ENCODE assay signal across 22 cellular contexts in the genomic region with DNA sequence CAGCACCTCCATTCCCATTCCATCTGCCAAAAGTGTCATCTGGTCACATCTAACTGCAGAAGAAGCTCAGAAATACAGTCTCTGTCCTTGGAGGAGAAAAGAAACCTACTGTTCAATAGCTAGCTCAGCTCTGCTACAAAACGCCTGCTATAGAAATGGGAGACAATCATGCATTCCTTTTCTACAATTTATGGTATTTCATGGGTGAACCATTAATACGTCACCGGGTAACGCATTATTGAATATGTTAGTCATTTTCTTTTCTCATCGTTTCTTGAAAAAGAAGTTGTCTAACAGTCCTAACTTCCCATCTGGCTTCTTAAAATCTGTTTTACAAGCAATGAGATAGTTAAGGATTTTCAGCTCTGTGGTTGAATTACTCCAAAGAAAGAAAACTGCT.
A peak's percentile ranks its signal among the peaks of the same experiment; 100 is the strongest.
DNase-seq lines count a peak whose midpoint lies in the region; ATAC-seq, FAIRE-seq and TF ChIP-seq lines count a peak whose summit lies in the region.
"Had no signal": no experiment of that assay in that cellular context is flagged by ENCODE, and none has a peak within 500 bp of the region (broad histone marks: within the 10 kb centered on the region; RNA-seq: fewer than 3 reads in every experiment).

No MANE protein-coding gene starts in this region.

- no peaks in the 10 kb centered on the region for H3K36me3 ChIP-seq in kidney epithelial cell (ENCODE audit: control insufficient read depth, insufficient read depth, low read length)
- H3K36me3 ChIP-seq: BE2C; BLaER1 treated with 17β-estradiol and CSF1 and Interleukin-3, amounts not matched to agents 10 nM and 100 nM had no signal

- DNase-seq in ACHN (peak; percentile 93), RCC 7860 (ENCODE audit: low spot score) (peak; percentile 61), kidney epithelial cell (ENCODE audit: low read depth) (peak; percentile 7), renal cortical epithelial cell (ENCODE audit: low read depth) (peak; percentile 70), UCSD-AML1 (lab: John Stamatoyannopoulos, UW; ENCODE audit: unreplicated experiment) (no peak)
- DNase-seq in activated CD4-positive, CD25-positive, alpha-beta regulatory T cell (lab: John Stamatoyannopoulos, UW) = no peak
- DNase-seq: AML-193; BE2C; Calu3; CD4-positive, alpha-beta T cell; CD8-positive, alpha-beta memory T cell; DMS53; DMS79 treated with DMSO at 0.1 percent for 48 hours; GM23248; H9 had no signal

- no peaks in the 10 kb centered on the region for H3K27me3 ChIP-seq in kidney epithelial cell (ENCODE audit: control insufficient read depth, insufficient read depth, low read length)
- H3K27me3 ChIP-seq: BE2C; BLaER1 treated with 17β-estradiol and CSF1 and Interleukin-3, amounts not matched to agents 10 nM and 100 nM had no signal

- H3K4me3 ChIP-seq in kidney epithelial cell (ENCODE audit: low read depth, low read length) = no peak overlapping the region
- H3K4me3 ChIP-seq: BLaER1 treated with 17β-estradiol and CSF1 and Interleukin-3, amounts not matched to agents 10 nM and 100 nM; GM23248 had no signal

- no peak for ATAC-seq in HG02973 (IDR thresholded peaks at IDR 0.05; ENCODE audit: unreplicated experiment)
- ATAC-seq: HCT116 had no signal

- no peak for TF ChIP-seq CTCF in kidney epithelial cell (IDR thresholded peaks at IDR 0.05; ENCODE audit: insufficient read depth, low read length, poor library complexity, severe bottlenecking)

- FAIRE-seq in RCC 7860 (lab: Jason Lieb, UNC) = peak; percentile 78
- FAIRE-seq: A204.1, GM12892, GM19239, H1 had no signal

- in situ Hi-C loops in ACHN (cut with HindIII; ENCODE audit: low pct_ligation_motif_present, low pct_unique_long_range_greater_than_20kb, low sequenced_read_pairs) = no loop called here

Comparison
In these comparisons a context has a peak if more than half of its experiments do, and no peak if none do; other contexts are left out.
1. DNase-seq: peak in ACHN (single experiment), RCC 7860 (single experiment), kidney epithelial cell (single experiment) and renal cortical epithelial cell (single experiment); none in UCSD-AML1 (single experiment) and activated CD4-positive, CD25-positive, alpha-beta regulatory T cell (0 of 4).